Comparison of ENCODE assay signal across 22 cellular contexts in the genomic region with DNA sequence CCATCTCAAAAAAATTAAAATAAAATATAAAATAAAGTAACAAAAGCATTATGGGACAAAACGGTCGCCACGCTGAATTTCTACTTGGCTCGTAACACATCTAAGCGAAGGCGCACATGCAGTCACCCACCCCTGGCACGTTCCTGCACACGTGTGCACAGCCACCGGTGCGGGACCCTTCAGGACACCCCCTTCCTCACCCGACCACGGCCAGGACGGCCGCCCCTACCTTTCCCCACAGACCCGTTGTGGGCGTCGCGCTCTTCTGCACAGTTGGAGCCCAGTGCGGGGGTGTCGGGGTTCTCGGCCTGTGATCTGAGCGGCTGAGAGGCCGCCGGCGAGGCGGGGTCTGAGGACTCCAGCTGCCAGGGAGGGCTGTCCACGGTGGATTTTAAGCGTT.
"Had no signal": no experiment of that assay in that cellular context is flagged by ENCODE, and none has a peak within 500 bp of the region (broad histone marks: within the 10 kb centered on the region; RNA-seq: fewer than 3 reads in every experiment).

No MANE protein-coding gene starts in this region.

- H3K4me3 ChIP-seq: breast epithelium, heart left ventricle, sigmoid colon, smooth muscle cell, thyroid gland had no signal

- H3K36me3 ChIP-seq: breast epithelium, sigmoid colon, thyroid gland had no signal

- H3K27ac Mint-ChIP-seq: T-helper 2 cell treated with Interferon-gamma antibody and Interleukin-4, amounts not matched to agents 5 μg/mL and 100 μg/mL, for 36 hours; WTC11 had no signal

- H3K27ac ChIP-seq: epithelial cell of prostate, heart left ventricle, sigmoid colon, thyroid gland had no signal

- H3K27me3 ChIP-seq: breast epithelium, heart left ventricle, sigmoid colon, thyroid gland had no signal

- H3K4me1 Mint-ChIP-seq: neural crest cell, WTC11 had no signal

- DNase-seq: activated CD8-positive, alpha-beta memory T cell treated with anti-CD3 and anti-CD28 coated beads, Interleukin-2, amount 10 ng/mL, durations not matched to agents 7 days and 5 days; activated naive CD8-positive, alpha-beta T cell treated with anti-CD3 and anti-CD28 coated beads for 36 hours; activated T-cell treated with anti-CD3 and anti-CD28 coated beads for 4 hours; heart left ventricle; islet precursor cell; left colon; mesenchymal stem cell; retina; sigmoid colon; stimulated activated CD4-positive, alpha-beta T cell treated with anti-CD3 and anti-CD28 coated beads, Interleukin-2, amount 100 ng/mL, for 48 hours; stimulated activated CD8-positive, alpha-beta memory T cell treated with anti-CD3 and anti-CD28 coated beads, Interleukin-4, amount 100 ng/mL, for 48 hours; stimulated activated naive CD4-positive, alpha-beta T cell treated with Interleukin-2 at 50 U/mL for 16 hours; substantia nigra; T-cell; thyroid gland had no signal

- H3K4me3 Mint-ChIP-seq: activated CD8-positive, alpha-beta memory T cell treated with anti-CD3 and anti-CD28 coated beads, Interleukin-2, amount 10 ng/mL, durations not matched to agents 7 days and 5 days; activated naive CD8-positive, alpha-beta T cell treated with anti-CD3 and anti-CD28 coated beads for 36 hours; neural crest cell; T-cell; T-helper 2 cell treated with Interferon-gamma antibody and Interleukin-4, amounts not matched to agents 5 μg/mL and 100 μg/mL, for 36 hours; WTC11 had no signal

- H3K27me3 Mint-ChIP-seq: activated CD8-positive, alpha-beta memory T cell treated with anti-CD3 and anti-CD28 coated beads, Interleukin-2, amount 10 ng/mL, durations not matched to agents 7 days and 5 days; activated naive CD8-positive, alpha-beta T cell treated with anti-CD3 and anti-CD28 coated beads for 36 hours; T-cell had no signal

- ATAC-seq: activated CD8-positive, alpha-beta memory T cell treated with anti-CD3 and anti-CD28 coated beads, Interleukin-2, amount 10 ng/mL, durations not matched to agents 7 days and 5 days; heart left ventricle; left colon; SK-N-SH treated with all-trans-retinoic acid at 6 μM for 48 hours; T-cell; WTC11 had no signal

- H3K9me3 Mint-ChIP-seq: activated naive CD8-positive, alpha-beta T cell treated with anti-CD3 and anti-CD28 coated beads for 36 hours; neural crest cell; T-cell; T-helper 2 cell treated with Interferon-gamma antibody and Interleukin-4, amounts not matched to agents 5 μg/mL and 100 μg/mL, for 36 hours; WTC11 had no signal
